Comparison of ENCODE assay signal across 17 cellular contexts in the genomic region with DNA sequence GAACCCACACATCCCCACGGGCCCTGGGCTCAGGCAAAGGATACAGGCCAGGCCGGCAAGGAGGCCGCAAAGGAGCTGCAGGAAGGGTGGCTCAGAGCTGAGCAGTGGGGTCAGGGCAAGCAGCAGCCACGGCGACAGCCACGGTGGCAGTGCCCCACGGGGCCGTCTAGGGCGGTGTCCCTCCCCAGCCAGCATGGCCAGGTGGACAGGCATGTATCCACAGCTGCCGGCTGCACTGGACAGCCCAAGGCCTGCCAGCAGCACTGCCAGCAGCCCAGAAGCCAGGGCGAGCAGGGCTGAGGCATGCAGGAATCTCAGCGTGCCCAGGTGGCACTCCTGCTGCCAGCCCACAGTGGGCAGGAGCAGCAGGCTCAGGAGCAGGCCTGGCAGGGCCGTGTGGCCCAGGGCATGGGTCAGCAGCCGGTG. TPM values are rescaled to one million over a fixed set of nuclear protein-coding genes. Genes with fewer than 3 reads are reported as not detected.
"Had no signal": no experiment of that assay in that cellular context is flagged by ENCODE, and none has a peak within 500 bp of the region (broad histone marks: within the 10 kb centered on the region; RNA-seq: fewer than 3 reads in every experiment).

No MANE protein-coding gene starts in this region.

- H3K27me3 ChIP-seq: brain microvascular endothelial cell, esophagus squamous epithelium, hepatocyte, left lung had no signal

- ATAC-seq: activated T-cell treated with anti-CD3 and anti-CD28 coated beads, Interleukin-2, amount 50 U/mL, for 72 hours; left lung; natural killer cell had no signal

- FAIRE-seq: endothelial cell of umbilical vein, small intestine had no signal

- H3K4me3 ChIP-seq: coronary artery, esophagus squamous epithelium, hepatocyte, left lung had no signal

- H3K4me2 ChIP-seq: hepatocyte had no signal

- H3K27ac ChIP-seq: brain microvascular endothelial cell, coronary artery, esophagus squamous epithelium, hepatocyte, left lung had no signal

- H2AFZ ChIP-seq: hepatocyte had no signal

- DNase-seq: activated CD4-positive, alpha-beta T cell treated with anti-CD3 and anti-CD28 coated beads, Interleukin-2, amount 10 ng/mL, durations not matched to agents 7 days and 5 days; activated CD4-positive, CD25-positive, alpha-beta regulatory T cell; activated CD8-positive, alpha-beta memory T cell treated with anti-CD3 and anti-CD28 coated beads, Interleukin-2, amount 50 U/mL, for 48 hours; activated naive CD8-positive, alpha-beta T cell treated with anti-CD3 and anti-CD28 coated beads for 36 hours; activated T-cell treated with anti-CD3 and anti-CD28 coated beads, Interleukin-2, amount 50 U/mL, for 72 hours; brain microvascular endothelial cell; esophagus squamous epithelium; islet precursor cell; left lung; natural killer cell; small intestine; stimulated activated CD4-positive, alpha-beta T cell treated with anti-CD3 and anti-CD28 coated beads, Interleukin-4, amount 100 ng/mL, for 4 hours; stimulated activated CD8-positive, alpha-beta memory T cell treated with anti-CD3 and anti-CD28 coated beads, Interleukin-4, amount 100 ng/mL, for 48 hours; stimulated activated naive CD4-positive, alpha-beta T cell treated with Interleukin-2 at 50 U/mL for 16 hours had no signal

- H3K9me3 ChIP-seq: esophagus squamous epithelium, left lung had no signal

RNA-seq across cellular contexts. Expression of a gene that starts 58.1 kb away (rescaled TPM):
- total RNA-seq: activated CD4-positive, alpha-beta T cell treated with anti-CD3 and anti-CD28 coated beads, Interleukin-2, amount 10 ng/mL, durations not matched to agents 7 days and 5 days; activated naive CD8-positive, alpha-beta T cell treated with anti-CD3 and anti-CD28 coated beads for 36 hours had no signal
